9 cellular contexts compared by ENCODE assay signal in the genomic region with DNA sequence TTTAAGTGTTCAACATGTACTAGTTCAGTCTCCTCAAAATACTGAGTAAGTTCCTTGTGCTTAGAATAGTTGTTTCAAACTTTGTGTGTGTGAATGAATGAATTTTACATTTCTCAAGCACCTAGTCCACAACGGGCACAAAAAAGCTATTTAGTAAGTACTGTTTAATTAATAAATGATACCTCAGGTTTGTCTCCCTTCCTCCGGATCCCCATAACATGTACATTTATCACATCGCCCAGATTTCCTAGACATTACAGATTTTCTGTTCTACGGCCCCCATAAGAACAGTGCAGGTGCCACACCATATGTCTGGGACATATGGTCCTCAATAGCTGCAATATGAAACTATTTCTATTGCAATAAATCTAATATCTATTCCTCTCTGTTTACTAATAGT. TPM values are rescaled to one million over a fixed set of nuclear protein-coding genes. Genes with fewer than 3 reads are reported as not detected.
A peak's percentile ranks its signal among the peaks of the same experiment; 100 is the strongest.
DNase-seq lines count a peak whose midpoint lies in the region; ATAC-seq, FAIRE-seq and TF ChIP-seq lines count a peak whose summit lies in the region.
"Had no signal": no experiment of that assay in that cellular context is flagged by ENCODE, and none has a peak within 500 bp of the region (broad histone marks: within the 10 kb centered on the region; RNA-seq: fewer than 3 reads in every experiment).

No MANE protein-coding gene starts in this region.

- TF ChIP-seq EP300 in GM12878 (IDR thresholded peaks at IDR 0.05; ENCODE audit: borderline replicate concordance in 1 of 2, control insufficient read depth in 1 of 2, low read depth in 2 of 2, low read length in 2 of 2) = no peak

- H3K36me3 Mint-ChIP-seq in Caco-2 (ENCODE audit: insufficient read depth, unreplicated experiment) (peaks cover 2% of the 10 kb centered on the region), chondrocyte (ENCODE audit: low read depth) (peaks cover 1% of the 10 kb centered on the region)

- FAIRE-seq in GM12878 (lab: Jason Lieb, UNC) = no peak

- WGBS in GM12878 (ENCODE audit: insufficient coverage, insufficient replicate concordance, low lambda C conversion rate, missing lambda C conversion rate) = 1% methylated on average over 4 of the region's 4 CpGs

- POLR2A ChIA-PET in Caco-2 (lab: Charles Lee) = interaction anchor here (0.5 kb wide), 1 partner anchor 107 kb away, joined by 4 read pairs; no protein-coding TSS in a partner anchor
- POLR2A ChIA-PET in GM12878 (lab: Charles Lee) = interaction anchor here (0.5 to 3.8 kb wide), 8 partner anchors 41 to 683 kb away, joined by 3 to 24 read pairs (median 4); a partner anchor contains a TSS

- CTCF ChIA-PET in Caco-2 (lab: Charles Lee) (no interaction called here), GM12878 (lab: Yijun Ruan, JAX) (interaction anchor here (0.8 to 10.0 kb wide), 13 partner anchors 57 to 486 kb away, joined by 3 to 134 read pairs (median 6); a partner anchor contains a TSS)

- H3K79me2 ChIP-seq in Karpas-422 (ENCODE audit: low read length) (peaks cover 56% of the 10 kb centered on the region), GM12878 (ENCODE audit: control insufficient read depth, insufficient read depth, low read length) (peaks cover 58% of the 10 kb centered on the region)

- no peaks in the 10 kb centered on the region for H3K27me3 ChIP-seq in Caco-2 (replicated peaks; ENCODE audit: control insufficient read depth, insufficient read depth, low read length)
- H3K27me3 ChIP-seq in Karpas-422 (ENCODE audit: low read length) = no peaks in the 10 kb centered on the region
- H3K27me3 ChIP-seq in GM12878 (replicated peaks in 1 of 2; ENCODE audit: control insufficient read depth in 2 of 2, insufficient read depth in 2 of 2, low read length in 1 of 2) = no peaks in the 10 kb centered on the region
- no peaks in the 10 kb centered on the region for H3K27me3 ChIP-seq in muscle layer of duodenum (ENCODE audit: low read depth, low read length)

- no peak for DNase-seq in Caco-2
- peak; percentile 55 for DNase-seq in Karpas-422
- no peak for DNase-seq in GM12878 (ENCODE audit: low read depth, low spot score)
- DNase-seq in COLO829 (ENCODE audit: low spot score) = no peak
- no peak for DNase-seq in chondrocyte (ENCODE audit: low spot score)

- H3K36me3 ChIP-seq in Caco-2 (ENCODE audit: control insufficient read depth, insufficient read depth, low read length) (no peaks in the 10 kb centered on the region), Karpas-422 (ENCODE audit: insufficient read depth, low read length) (peaks cover 25% of the 10 kb centered on the region), GM12878 (ENCODE audit: control insufficient read depth in 2 of 2, insufficient read depth in 2 of 2, low read length in 1 of 2) (no peaks in the 10 kb centered on the region; a peak in 1 of 4 replicates), muscle layer of duodenum (ENCODE audit: control insufficient read depth in 1 of 2, insufficient read depth in 2 of 2, low read length in 2 of 2) (no peaks in the 10 kb centered on the region)

- no peak overlapping the region for H3K27ac Mint-ChIP-seq in Caco-2 (ENCODE audit: unreplicated experiment)
- no peak overlapping the region for H3K27ac Mint-ChIP-seq in chondrocyte (ENCODE audit: unreplicated experiment)
- H3K27ac Mint-ChIP-seq: progenitor cell of endocrine pancreas had no signal

- no peak for TF ChIP-seq RAD21 in GM12878 (IDR thresholded peaks at IDR 0.05; ENCODE audit: insufficient read depth, low read depth, low read length)

- no peaks in the 10 kb centered on the region for H4K20me1 ChIP-seq in Karpas-422 (ENCODE audit: insufficient read depth, low read depth, low read length)
- no peaks in the 10 kb centered on the region for H4K20me1 ChIP-seq in GM12878 (ENCODE audit: control insufficient read depth, insufficient read depth)

- SMC1A ChIA-PET in GM12878 (lab: Charles Lee; ENCODE audit: uncharacterized antibody, unreplicated experiment) = interaction anchor here (0.6 to 10.2 kb wide), 17 partner anchors 9 to 486 kb away, joined by 3 to 91 read pairs (median 5); no protein-coding TSS in a partner anchor

- peak overlapping the region; percentile 52 for H3K4me3 ChIP-seq in Caco-2 (ENCODE audit: low read depth, low read length)
- peak overlapping the region; percentile 88 for H3K4me3 ChIP-seq in Karpas-422 (ENCODE audit: low read length)
- H3K4me3 ChIP-seq in GM12878 = peak overlapping the region; percentile 70
- peak overlapping the region in 1 of 2 donors; percentile 88 for H3K4me3 ChIP-seq in muscle layer of duodenum (ENCODE audit: low read depth in 1 of 2, low read length in 2 of 2)

- H3K4me1 ChIP-seq in Caco-2 (no peaks in the 10 kb centered on the region; the same call in 1 of the 2 replicates), Karpas-422 (ENCODE audit: low read length) (peaks cover 40% of the 10 kb centered on the region), GM12878 (ENCODE audit: control insufficient read depth, insufficient read depth, low read length) (peaks cover 4% of the 10 kb centered on the region), muscle layer of duodenum (ENCODE audit: control insufficient read depth in 1 of 2, insufficient read depth in 2 of 2, low read length in 2 of 2) (peaks cover 0 to 13% of the 10 kb centered on the region in 2 donors)

- H3K9ac ChIP-seq in Karpas-422 (ENCODE audit: low read length) (peak overlapping the region; percentile 82), GM12878 (ENCODE audit: control insufficient read depth, insufficient read depth, low read length) (peak overlapping the region; percentile 89)

- H3K27ac ChIP-seq in Karpas-422 (ENCODE audit: low read length) (peak overlapping the region; percentile 89), GM12878 (ENCODE audit: control insufficient read depth, insufficient read depth) (peak overlapping the region; percentile 90), muscle layer of duodenum (ENCODE audit: low read length) (peak overlapping the region; percentile 45)

- no peaks in the 10 kb centered on the region for H3K9me3 Mint-ChIP-seq in Caco-2 (ENCODE audit: unreplicated experiment)
- H3K9me3 Mint-ChIP-seq in chondrocyte (ENCODE audit: low read depth) = no peaks in the 10 kb centered on the region

- in situ Hi-C loops in GM12878 (cut with MboI) = loop anchor here (5.0 kb wide), 1 partner anchor 482 kb away; no protein-coding TSS in a partner anchor

- H3K9me3 ChIP-seq in Caco-2 = no peaks in the 10 kb centered on the region
- no peaks in the 10 kb centered on the region for H3K9me3 ChIP-seq in Karpas-422 (ENCODE audit: low read length)
- H3K9me3 ChIP-seq in GM12878 (replicated peaks; ENCODE audit: control insufficient read depth, insufficient read depth, low read length) = no peaks in the 10 kb centered on the region
- no peaks in the 10 kb centered on the region for H3K9me3 ChIP-seq in muscle layer of duodenum (ENCODE audit: control insufficient read depth in 1 of 2, low read length in 2 of 2)

- H2AFZ ChIP-seq in Karpas-422 (ENCODE audit: low read length) = peak overlapping the region; percentile 90
- H2AFZ ChIP-seq in GM12878 (ENCODE audit: control insufficient read depth, low read depth, low read length) = peak overlapping the region; percentile 90

- no peak for ATAC-seq in GM12878
- ATAC-seq in GM19452 (IDR thresholded peaks at IDR 0.05; ENCODE audit: unreplicated experiment) = no peak
- no peak for ATAC-seq in GM18873 (IDR thresholded peaks at IDR 0.05; ENCODE audit: low FRiP score, unreplicated experiment)

- TF ChIP-seq POLR2A in GM12878 (IDR thresholded peaks at IDR 0.05; ENCODE audit: low read depth, low read length) = no peak

- H3K4me1 Mint-ChIP-seq in Caco-2 (ENCODE audit: low read depth, unreplicated experiment) (no peaks in the 10 kb centered on the region), chondrocyte (ENCODE audit: low read depth) (peaks cover 14% of the 10 kb centered on the region)

- RAD21 ChIA-PET in GM12878 (lab: Charles Lee; ENCODE audit: unreplicated experiment) = interaction anchor here (0.8 to 6.4 kb wide), 10 partner anchors 55 to 487 kb away, joined by 3 to 81 read pairs (median 5); a partner anchor contains a TSS

- peak overlapping the region; percentile 97 for H3K4me2 ChIP-seq in Karpas-422 (ENCODE audit: low read depth, low read length, poor library complexity, severe bottlenecking)
- peak overlapping the region; percentile 28 for H3K4me2 ChIP-seq in GM12878 (ENCODE audit: control insufficient read depth, insufficient read depth)

- BruUV-seq in Caco-2 (replicated peaks; lab: Mats Ljungman, UMichigan) = no TSS peak
- BruUV-seq in GM12878 (replicated peaks; lab: Mats Ljungman, UMichigan) = no TSS peak

- H3K4me3 Mint-ChIP-seq in Caco-2 (ENCODE audit: unreplicated experiment) (no peak overlapping the region), chondrocyte (ENCODE audit: unreplicated experiment) (no peak overlapping the region)

- no peaks in the 10 kb centered on the region for H3K9me2 ChIP-seq in Karpas-422 (replicated peaks; ENCODE audit: insufficient read depth, low read length)

- H3K27me3 Mint-ChIP-seq in Caco-2 (ENCODE audit: insufficient read depth, unreplicated experiment) = no peaks in the 10 kb centered on the region
- H3K27me3 Mint-ChIP-seq in chondrocyte (ENCODE audit: low read depth) = no peaks in the 10 kb centered on the region
- H3K27me3 Mint-ChIP-seq: progenitor cell of endocrine pancreas had no signal

- TF ChIP-seq CTCF in Caco-2 (IDR thresholded peaks at IDR 0.05; ENCODE audit: insufficient read depth in 1 of 2, low read depth in 1 of 2, low read length in 1 of 2, severe bottlenecking in 1 of 2, unreplicated experiment in 1 of 2) = no peak
- TF ChIP-seq CTCF in GM12878 (IDR thresholded peaks at IDR 0.05 in 2 of 3, conservative IDR thresholded peaks at IDR 0.05 in 1 of 3; ENCODE audit: control insufficient read depth in 2 of 3, extremely low read depth in 1 of 3, insufficient read depth in 1 of 3, low read depth in 3 of 3, low read length in 3 of 3) = no peak
- no peak for TF ChIP-seq CTCF in chondrocyte (IDR thresholded peaks at IDR 0.05)

- intact Hi-C loops in Caco-2 (cut with micrococcal nuclease; ENCODE audit: unreplicated experiment) (loop anchor here (10.0 kb wide), 2 partner anchors 144 to 204 kb away; no protein-coding TSS in a partner anchor), GM12878 (cut with micrococcal nuclease; ENCODE audit: unreplicated experiment) (no loop called here)

RNA-seq across cellular contexts. Expression of a gene that starts 1.3 kb away (rescaled TPM):
- total RNA-seq in Caco-2 (2022) (31.9 and 33.4 TPM in 2 replicates), GM12878 (2014; rRNA removed) (82.1 and 96.0 TPM in 2 replicates), GM12878 (2014; rRNA removed; fragmentation: Illumina TruSeq; extraction: Trizol) (74.3 and 75.4 TPM in 2 replicates), GM12878 (2021) (114 and 121 TPM in 2 replicates), chondrocyte (16.3 to 21.4 TPM (median 16.4 TPM) in 3 replicates)
- total RNA-seq in Karpas-422 (2014; rRNA removed; shearing (Covaris generic); ENCODE audit: low replicate concordance) = 29.5 and 49.5 TPM in 2 replicates
- 655 and 686 TPM in 2 replicates for total RNA-seq in GM12878 (2013; cell fraction: nucleolus; rRNA removed)
- 12.0 TPM for polyA plus RNA-seq in GM12878 (2011; ENCODE audit: low read depth)
- polyA plus RNA-seq in GM12878 (2011; rRNA removed) (132 and 134 TPM in 2 replicates), GM12878 (2014; fragmentation: Illumina TruSeq; extraction: Trizol) (63.8 and 94.6 TPM in 2 replicates), GM12878 (2014; fragmentation: Nextera tagmentation; extraction: Ambion mirVana) (10 to 100 TPM; 17.7 to 20.8 TPM), GM12878 (2014; rRNA removed) (63.9 and 66.4 TPM in 2 replicates), GM12878 (2016; fragmentation: Nextera tagmentation; extraction: Ambion mirVana) (100 to 1,000 TPM; 110 to 125 TPM)
- polyA plus RNA-seq in GM12878 (2011; cell fraction: cytosol; rRNA removed) = 98.6 and 111 TPM in 2 replicates
- polyA plus RNA-seq in GM12878 (2011; cell fraction: nucleus; rRNA removed) = 189 and 202 TPM in 2 replicates
- polyA plus RNA-seq in GM12878 (2012) = 22.7 and 35.5 TPM in 2 replicates
- 79.6 and 137 TPM in 2 replicates for polyA minus RNA-seq in GM12878 (2011; rRNA and poly(A)+ RNA removed)
- 44.4 and 49.2 TPM in 2 replicates for polyA minus RNA-seq in GM12878 (2011; cell fraction: cytosol; rRNA and poly(A)+ RNA removed)
- 111 and 144 TPM in 2 replicates for polyA minus RNA-seq in GM12878 (2011; cell fraction: nucleus; rRNA and poly(A)+ RNA removed)

RNA-seq across cellular contexts. Expression of a gene that starts 57.2 kb away (rescaled TPM):
- 0.16 and 0.86 TPM in 2 replicates for total RNA-seq in Caco-2 (2022)
- not detected in 2 replicates for total RNA-seq in Karpas-422 (2014; rRNA removed; shearing (Covaris generic); ENCODE audit: low replicate concordance)
- 5.1 and 5.4 TPM in 2 replicates for total RNA-seq in GM12878 (2013; cell fraction: nucleolus; rRNA removed)
- total RNA-seq in GM12878 (2014; rRNA removed) = 1.9 and 3.1 TPM in 2 replicates
- 3.2 and 3.7 TPM in 2 replicates for total RNA-seq in GM12878 (2014; rRNA removed; fragmentation: Illumina TruSeq; extraction: Trizol)
- total RNA-seq in GM12878 (2021) = 3.1 and 4.5 TPM in 2 replicates
- 0.29 TPM for polyA plus RNA-seq in GM12878 (2011; ENCODE audit: low read depth)
- polyA plus RNA-seq in GM12878 (2011; rRNA removed) = 4.3 and 7.9 TPM in 2 replicates
- 10.6 and 11.1 TPM in 2 replicates for polyA plus RNA-seq in GM12878 (2011; cell fraction: cytosol; rRNA removed)
- 8.1 and 10.1 TPM in 2 replicates for polyA plus RNA-seq in GM12878 (2011; cell fraction: nucleus; rRNA removed)
- 0.52 and 1.1 TPM in 2 replicates for polyA plus RNA-seq in GM12878 (2012)
- 3.3 and 4.6 TPM in 2 replicates for polyA plus RNA-seq in GM12878 (2014; fragmentation: Illumina TruSeq; extraction: Trizol)
- 1 to 10 TPM; 1.9 to 2.7 TPM for polyA plus RNA-seq in GM12878 (2014; fragmentation: Nextera tagmentation; extraction: Ambion mirVana)
- polyA plus RNA-seq in GM12878 (2014; rRNA removed) = 1.8 and 4.0 TPM in 2 replicates
- 1 to 10 TPM in 1 of 2 experiments, under 1 TPM in 1; 0.56 to 1.5 TPM for polyA plus RNA-seq in GM12878 (2016; fragmentation: Nextera tagmentation; extraction: Ambion mirVana)
- 15.1 and 22.9 TPM in 2 replicates for polyA minus RNA-seq in GM12878 (2011; rRNA and poly(A)+ RNA removed)
- polyA minus RNA-seq in GM12878 (2011; cell fraction: cytosol; rRNA and poly(A)+ RNA removed) = 5.5 and 8.8 TPM in 2 replicates
- 4.0 and 7.7 TPM in 2 replicates for polyA minus RNA-seq in GM12878 (2011; cell fraction: nucleus; rRNA and poly(A)+ RNA removed)
- total RNA-seq in chondrocyte = 0.79 to 1.4 TPM (median 1.0 TPM) in 3 replicates
